Comparison of ENCODE assay signal across 12 cellular contexts in the genomic region with DNA sequence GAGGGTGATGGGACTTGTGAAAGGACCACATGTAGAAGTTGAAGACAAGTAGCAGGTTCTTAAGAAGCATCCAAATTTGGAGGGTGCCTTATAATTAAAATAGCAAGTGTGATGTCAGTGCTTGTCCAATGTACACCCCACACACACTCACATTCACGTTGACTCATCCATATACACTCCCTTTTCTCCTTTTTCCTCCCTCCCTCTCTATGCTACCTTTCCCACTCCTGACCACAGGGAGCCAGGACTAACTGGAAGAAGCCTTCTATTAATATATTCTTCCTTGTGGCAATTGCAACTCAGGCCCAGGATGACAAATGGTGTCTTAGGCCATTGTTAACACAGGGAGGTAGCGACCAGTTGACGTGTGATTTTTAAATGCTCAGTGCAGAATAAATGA. TPM values are rescaled to one million over a fixed set of nuclear protein-coding genes. Genes with fewer than 3 reads are reported as not detected.
A peak's percentile ranks its signal among the peaks of the same experiment; 100 is the strongest.
DNase-seq lines count a peak whose midpoint lies in the region; ATAC-seq, FAIRE-seq and TF ChIP-seq lines count a peak whose summit lies in the region.
"Had no signal": no experiment of that assay in that cellular context is flagged by ENCODE, and none has a peak within 500 bp of the region (broad histone marks: within the 10 kb centered on the region; RNA-seq: fewer than 3 reads in every experiment).

No MANE protein-coding gene starts in this region.

- peaks cover 71% of the 10 kb centered on the region for H3K4me1 Mint-ChIP-seq in activated CD8-positive, alpha-beta memory T cell treated with anti-CD3 and anti-CD28 coated beads, Interleukin-2, amount 10 ng/mL, durations not matched to agents 7 days and 5 days
- H3K4me1 Mint-ChIP-seq in stimulated activated effector memory CD8-positive, alpha-beta T cell treated with anti-CD3 and anti-CD28 coated beads, Interleukin-12 subunit alpha, Interleukin-12 subunit beta, amount 100 ng/mL, for 72 hours: peaks cover 58% of the 10 kb centered on the region

- ATAC-seq in activated CD8-positive, alpha-beta memory T cell treated with anti-CD3 and anti-CD28 coated beads, Interleukin-2, amount 10 ng/mL, durations not matched to agents 7 days and 5 days: no peak
- no peak for ATAC-seq in stimulated activated effector memory CD8-positive, alpha-beta T cell treated with anti-CD3 and anti-CD28 coated beads, Interleukin-12 subunit alpha, Interleukin-12 subunit beta, amount 100 ng/mL, for 72 hours

- H3K79me2 ChIP-seq in OCI-LY3 (ENCODE audit: low read length): no peaks in the 10 kb centered on the region

- H3K4me3 ChIP-seq in OCI-LY3 (ENCODE audit: low read length) (peak overlapping the region; percentile 67), bronchial epithelial cell (ENCODE audit: low read depth, low read length) (no peak overlapping the region)
- H3K4me3 ChIP-seq: esophagus squamous epithelium had no signal

- peak overlapping the region; percentile 98 for H3K27ac ChIP-seq in OCI-LY3 (ENCODE audit: low read length)

- CTCF ChIA-PET in activated CD8-positive, alpha-beta memory T cell treated with anti-CD3 and anti-CD28 coated beads, Interleukin-2, amount 10 ng/mL, durations not matched to agents 7 days and 5 days (lab: Charles Lee): interaction anchor here (1.0 to 2.8 kb wide), 4 partner anchors 12 to 147 kb away, joined by 3 to 8 read pairs (median 3); no protein-coding TSS in a partner anchor

- H4K20me1 ChIP-seq in OCI-LY3 (ENCODE audit: insufficient read depth, low read length): no peaks in the 10 kb centered on the region

- H3K4me2 ChIP-seq in OCI-LY3 (ENCODE audit: low read length): peak overlapping the region; percentile 95

- no peaks in the 10 kb centered on the region for H3K27me3 Mint-ChIP-seq in activated CD8-positive, alpha-beta memory T cell treated with anti-CD3 and anti-CD28 coated beads, Interleukin-2, amount 10 ng/mL, durations not matched to agents 7 days and 5 days

- no peak for DNase-seq in activated CD8-positive, alpha-beta memory T cell treated with anti-CD3 and anti-CD28 coated beads, Interleukin-2, amount 10 ng/mL, durations not matched to agents 7 days and 5 days
- no peak for DNase-seq in activated CD8-positive, alpha-beta memory T cell treated with anti-CD3 and anti-CD28 coated beads for 24 hours
- DNase-seq in bronchial epithelial cell (ENCODE audit: low read depth) (peak; percentile 80), D721Med (ENCODE audit: insufficient read length, low spot score) (no peak), islet precursor cell (no peak)
- peak in 1 of 2 donors; percentile 40 for DNase-seq in stimulated activated effector memory CD8-positive, alpha-beta T cell treated with anti-CD3 and anti-CD28 coated beads, Interleukin-12 subunit alpha, Interleukin-12 subunit beta, amount 100 ng/mL, for 72 hours (ENCODE audit: low spot score in 2 of 2)
- no peak for DNase-seq in effector CD8-positive, alpha-beta T cell (lab: John Stamatoyannopoulos, UW)
- DNase-seq: esophagus squamous epithelium, NCI-H1092 treated with DMSO at 0.1 percent for 48 hours, NCI-H526 treated with DMSO at 0.1 percent for 48 hours, trophoblast cell had no signal

- peak overlapping the region; percentile 60 for H3K4me3 Mint-ChIP-seq in activated CD8-positive, alpha-beta memory T cell treated with anti-CD3 and anti-CD28 coated beads, Interleukin-2, amount 10 ng/mL, durations not matched to agents 7 days and 5 days
- peak overlapping the region; percentile 44 for H3K4me3 Mint-ChIP-seq in stimulated activated effector memory CD8-positive, alpha-beta T cell treated with anti-CD3 and anti-CD28 coated beads, Interleukin-12 subunit alpha, Interleukin-12 subunit beta, amount 100 ng/mL, for 72 hours

- FAIRE-seq in bronchial epithelial cell (lab: Jason Lieb, UNC) (no peak), D721Med (lab: Jason Lieb, UNC) (no peak)

- TF ChIP-seq CTCF in OCI-LY3 (IDR thresholded peaks at IDR 0.05; ENCODE audit: low read depth, low read length) (no peak), bronchial epithelial cell (IDR thresholded peaks at IDR 0.05; ENCODE audit: insufficient read depth, low read length, severe bottlenecking) (no peak), D721Med (IDR thresholded peaks at IDR 0.05; ENCODE audit: insufficient read depth, missing control alignments) (no peak)

- no peaks in the 10 kb centered on the region for H3K9me3 Mint-ChIP-seq in activated CD8-positive, alpha-beta memory T cell treated with anti-CD3 and anti-CD28 coated beads, Interleukin-2, amount 10 ng/mL, durations not matched to agents 7 days and 5 days (ENCODE audit: low read depth)
- no peaks in the 10 kb centered on the region for H3K9me3 Mint-ChIP-seq in stimulated activated effector memory CD8-positive, alpha-beta T cell treated with anti-CD3 and anti-CD28 coated beads, Interleukin-12 subunit alpha, Interleukin-12 subunit beta, amount 100 ng/mL, for 72 hours

- peaks cover 44% of the 10 kb centered on the region for H3K36me3 Mint-ChIP-seq in activated CD8-positive, alpha-beta memory T cell treated with anti-CD3 and anti-CD28 coated beads, Interleukin-2, amount 10 ng/mL, durations not matched to agents 7 days and 5 days
- peaks cover 38% of the 10 kb centered on the region for H3K36me3 Mint-ChIP-seq in stimulated activated effector memory CD8-positive, alpha-beta T cell treated with anti-CD3 and anti-CD28 coated beads, Interleukin-12 subunit alpha, Interleukin-12 subunit beta, amount 100 ng/mL, for 72 hours

- peak overlapping the region; percentile 94 for H3K27ac Mint-ChIP-seq in activated CD8-positive, alpha-beta memory T cell treated with anti-CD3 and anti-CD28 coated beads, Interleukin-2, amount 10 ng/mL, durations not matched to agents 7 days and 5 days
- H3K27ac Mint-ChIP-seq in stimulated activated effector memory CD8-positive, alpha-beta T cell treated with anti-CD3 and anti-CD28 coated beads, Interleukin-12 subunit alpha, Interleukin-12 subunit beta, amount 100 ng/mL, for 72 hours: peak overlapping the region; percentile 91

- peaks cover 69% of the 10 kb centered on the region for H3K4me1 ChIP-seq in OCI-LY3 (ENCODE audit: low read length)

- H3K9me3 ChIP-seq in OCI-LY3 (ENCODE audit: insufficient read depth, low read length): peaks cover 5% of the 10 kb centered on the region; the same call in 1 of the 2 replicates
- H3K9me3 ChIP-seq: esophagus squamous epithelium had no signal

- H2AFZ ChIP-seq in OCI-LY3 (ENCODE audit: low read depth, low read length): no peak overlapping the region

- H3K27me3 ChIP-seq in OCI-LY3 (ENCODE audit: low read depth, low read length) (no peaks in the 10 kb centered on the region), bronchial epithelial cell (ENCODE audit: control insufficient read depth, insufficient read depth, low read length) (no peaks in the 10 kb centered on the region)
- H3K27me3 ChIP-seq: esophagus squamous epithelium had no signal

- peak overlapping the region; percentile 86 for H3K9ac ChIP-seq in OCI-LY3 (ENCODE audit: low read length)

- peaks cover 8% of the 10 kb centered on the region for H3K36me3 ChIP-seq in OCI-LY3 (replicated peaks; ENCODE audit: low read depth, low read length)
- peaks cover 1% of the 10 kb centered on the region for H3K36me3 ChIP-seq in bronchial epithelial cell (ENCODE audit: control insufficient read depth, insufficient read depth, low read length)

RNA-seq across cellular contexts. Expression of a gene that starts 16.3 kb away (rescaled TPM):
- total RNA-seq in activated CD8-positive, alpha-beta memory T cell treated with anti-CD3 and anti-CD28 coated beads, Interleukin-2, amount 10 ng/mL, durations not matched to agents 7 days and 5 days: 10 to 100 TPM; 15.3 to 19.5 TPM
- 0.13 TPM in 1 of 2 replicates, not detected in the other for total RNA-seq in bronchial epithelial cell

Comparison
In these comparisons a context has a peak if more than half of its experiments do, and no peak if none do; other contexts are left out.
1. RNA of a gene that starts 16.3 kb away (total RNA-seq): 15.3 to 19.5 TPM in activated CD8-positive, alpha-beta memory T cell treated with anti-CD3 and anti-CD28 coated beads, Interleukin-2, amount 10 ng/mL, durations not matched to agents 7 days and 5 days; 0.13 TPM in bronchial epithelial cell; every median in the first group is over 10 times any median in the second.